ENCODE assay signal across 1 cellular context in the genomic region with DNA sequence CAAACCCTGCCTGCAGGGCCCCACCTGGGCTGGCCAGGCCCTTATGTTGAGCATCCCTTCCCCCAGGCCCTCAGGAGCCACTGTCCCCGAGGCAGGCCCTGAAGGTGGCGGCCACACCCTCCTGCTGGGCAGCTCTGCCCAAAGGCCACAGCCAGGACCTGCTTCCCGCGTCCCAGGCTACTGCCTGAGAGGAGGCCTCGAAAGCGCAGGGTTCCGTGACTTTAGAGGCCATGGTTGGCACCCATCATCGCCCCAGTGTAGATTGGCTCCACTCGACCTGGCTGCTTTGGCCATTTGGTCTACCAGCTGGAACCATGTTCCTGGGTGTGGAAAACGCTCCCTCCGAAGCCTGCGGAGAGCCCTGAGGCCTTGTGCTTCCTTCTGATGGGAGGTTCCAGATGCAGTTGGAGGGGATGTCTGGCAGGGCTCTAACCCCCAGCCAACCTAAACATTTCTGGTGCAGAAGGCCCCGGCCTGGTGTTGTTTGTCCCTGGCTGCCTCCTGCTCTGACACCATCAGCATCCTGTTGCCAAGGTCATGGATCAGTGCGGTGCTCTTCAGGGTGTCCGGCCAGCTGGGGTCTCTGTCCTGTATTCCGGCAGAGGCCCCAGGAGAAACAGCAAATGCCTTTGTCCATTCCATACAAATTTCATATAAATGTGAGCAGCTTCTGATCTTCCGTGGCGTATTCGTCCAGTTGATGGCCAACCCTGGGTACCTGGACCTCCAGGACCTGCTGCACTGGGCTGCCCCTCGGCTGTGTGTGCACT.
A peak's percentile ranks its signal among the peaks of the same experiment; 100 is the strongest.
TF ChIP-seq lines count a peak whose summit lies in the region.

No MANE protein-coding gene starts in this region.

TF ChIP-seq in HepG2, 621 proteins besides CTCF, POLR2A, EP300 and RAD21 (continued from another document):
- TF ChIP-seq SCMH1 (CRISPR knock-in tag; IDR thresholded peaks at IDR 0.05; ENCODE audit: borderline replicate concordance) (no peak), ZNF292 (CRISPR knock-in tag; IDR thresholded peaks at IDR 0.05; ENCODE audit: borderline replicate concordance, low read depth) (no peak), SP4 (CRISPR knock-in tag; IDR thresholded peaks at IDR 0.05) (no peak), SMYD3 (CRISPR knock-in tag; IDR thresholded peaks at IDR 0.05) (no peak), ZNF382 (CRISPR knock-in tag; IDR thresholded peaks at IDR 0.05; ENCODE audit: borderline replicate concordance) (no peak), KLF9 (CRISPR knock-in tag; IDR thresholded peaks at IDR 0.05; ENCODE audit: low read depth) (no peak), SAP130 (CRISPR knock-in tag; IDR thresholded peaks at IDR 0.05; ENCODE audit: low read depth) (0 out of 2 replicates have a peak, but pooled peaks have one; percentile 18), NR2F1 (CRISPR knock-in tag; IDR thresholded peaks at IDR 0.05) (no peak), TBX3 (IDR thresholded peaks at IDR 0.05; ENCODE audit: borderline replicate concordance) (no peak), CCDC6 (CRISPR knock-in tag; IDR thresholded peaks at IDR 0.05) (no peak), ZNF17 (CRISPR knock-in tag; IDR thresholded peaks at IDR 0.05) (no peak), ZNF468 (CRISPR knock-in tag; IDR thresholded peaks at IDR 0.05) (no peak), NCOA1 (CRISPR knock-in tag; IDR thresholded peaks at IDR 0.05) (no peak), MIER3 (CRISPR knock-in tag; IDR thresholded peaks at IDR 0.05; ENCODE audit: borderline replicate concordance) (0 out of 2 replicates have a peak, but pooled peaks have one; percentile 40), ZNF563 (CRISPR knock-in tag; IDR thresholded peaks at IDR 0.05) (0 out of 2 replicates have a peak, but pooled peaks have one; percentile 34), NR1H2 (CRISPR knock-in tag; IDR thresholded peaks at IDR 0.05; ENCODE audit: borderline replicate concordance, low read depth) (no peak), TOPORS (CRISPR knock-in tag; IDR thresholded peaks at IDR 0.05) (no peak), ZNF383 (CRISPR knock-in tag; IDR thresholded peaks at IDR 0.05; ENCODE audit: borderline replicate concordance) (no peak), CHD2 (IDR thresholded peaks at IDR 0.05; ENCODE audit: low read depth, low read length) (no peak), AKAP8 (CRISPR knock-in tag; IDR thresholded peaks at IDR 0.05) (peak; percentile 29; the same call in 1 of the 2 replicates), ZNF441 (CRISPR knock-in tag; IDR thresholded peaks at IDR 0.05; ENCODE audit: borderline replicate concordance) (no peak), HNF4G (IDR thresholded peaks at IDR 0.05; ENCODE audit: borderline replicate concordance, low read depth, low read length) (no peak), HNF4G (CRISPR knock-in tag; IDR thresholded peaks at IDR 0.05; ENCODE audit: borderline replicate concordance, low read depth) (no peak), RBM22 (optimal IDR thresholded peaks at IDR 0.05; ENCODE audit: low read length) (no peak), FOXA1 (IDR thresholded peaks at IDR 0.05) (no peak), FOXA1 (CRISPR knock-in tag; IDR thresholded peaks at IDR 0.05) (no peak), ZBTB1 (CRISPR knock-in tag; IDR thresholded peaks at IDR 0.05; ENCODE audit: borderline replicate concordance) (no peak), RFXAP (CRISPR knock-in tag; IDR thresholded peaks at IDR 0.05; ENCODE audit: borderline replicate concordance) (no peak), THAP11 (CRISPR knock-in tag; IDR thresholded peaks at IDR 0.05) (no peak), ZFY (CRISPR knock-in tag; IDR thresholded peaks at IDR 0.05) (peak; percentile 46; the same call in 1 of the 2 replicates)
- TF ChIP-seq, protein P1, sequence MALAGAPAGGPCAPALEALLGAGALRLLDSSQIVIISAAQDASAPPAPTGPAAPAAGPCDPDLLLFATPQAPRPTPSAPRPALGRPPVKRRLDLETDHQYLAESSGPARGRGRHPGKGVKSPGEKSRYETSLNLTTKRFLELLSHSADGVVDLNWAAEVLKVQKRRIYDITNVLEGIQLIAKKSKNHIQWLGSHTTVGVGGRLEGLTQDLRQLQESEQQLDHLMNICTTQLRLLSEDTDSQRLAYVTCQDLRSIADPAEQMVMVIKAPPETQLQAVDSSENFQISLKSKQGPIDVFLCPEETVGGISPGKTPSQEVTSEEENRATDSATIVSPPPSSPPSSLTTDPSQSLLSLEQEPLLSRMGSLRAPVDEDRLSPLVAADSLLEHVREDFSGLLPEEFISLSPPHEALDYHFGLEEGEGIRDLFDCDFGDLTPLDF (CRISPR knock-in tag; IDR thresholded peaks at IDR 0.05), result no peak
- TF ChIP-seq, protein P2, sequence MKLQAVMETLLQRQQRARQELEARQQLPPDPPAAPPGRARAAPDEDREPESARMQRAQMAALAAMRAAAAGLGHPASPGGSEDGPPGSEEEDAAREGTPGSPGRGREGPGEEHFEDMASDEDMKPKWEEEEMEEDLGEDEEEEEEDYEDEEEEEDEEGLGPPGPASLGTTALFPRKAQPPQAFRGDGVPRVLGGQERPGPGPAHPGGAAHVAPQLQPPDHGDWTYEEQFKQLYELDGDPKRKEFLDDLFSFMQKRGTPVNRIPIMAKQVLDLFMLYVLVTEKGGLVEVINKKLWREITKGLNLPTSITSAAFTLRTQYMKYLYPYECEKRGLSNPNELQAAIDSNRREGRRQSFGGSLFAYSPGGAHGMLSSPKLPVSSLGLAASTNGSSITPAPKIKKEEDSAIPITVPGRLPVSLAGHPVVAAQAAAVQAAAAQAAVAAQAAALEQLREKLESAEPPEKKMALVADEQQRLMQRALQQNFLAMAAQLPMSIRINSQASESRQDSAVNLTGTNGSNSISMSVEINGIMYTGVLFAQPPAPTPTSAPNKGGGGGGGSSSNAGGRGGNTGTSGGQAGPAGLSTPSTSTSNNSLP (IDR thresholded peaks at IDR 0.05; ENCODE audit: low read depth, low read length), result no peak
- TF ChIP-seq, protein P3, sequence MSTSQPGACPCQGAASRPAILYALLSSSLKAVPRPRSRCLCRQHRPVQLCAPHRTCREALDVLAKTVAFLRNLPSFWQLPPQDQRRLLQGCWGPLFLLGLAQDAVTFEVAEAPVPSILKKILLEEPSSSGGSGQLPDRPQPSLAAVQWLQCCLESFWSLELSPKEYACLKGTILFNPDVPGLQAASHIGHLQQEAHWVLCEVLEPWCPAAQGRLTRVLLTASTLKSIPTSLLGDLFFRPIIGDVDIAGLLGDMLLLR (CRISPR knock-in tag; IDR thresholded peaks at IDR 0.05), result no peak
- TF ChIP-seq, protein P4, sequence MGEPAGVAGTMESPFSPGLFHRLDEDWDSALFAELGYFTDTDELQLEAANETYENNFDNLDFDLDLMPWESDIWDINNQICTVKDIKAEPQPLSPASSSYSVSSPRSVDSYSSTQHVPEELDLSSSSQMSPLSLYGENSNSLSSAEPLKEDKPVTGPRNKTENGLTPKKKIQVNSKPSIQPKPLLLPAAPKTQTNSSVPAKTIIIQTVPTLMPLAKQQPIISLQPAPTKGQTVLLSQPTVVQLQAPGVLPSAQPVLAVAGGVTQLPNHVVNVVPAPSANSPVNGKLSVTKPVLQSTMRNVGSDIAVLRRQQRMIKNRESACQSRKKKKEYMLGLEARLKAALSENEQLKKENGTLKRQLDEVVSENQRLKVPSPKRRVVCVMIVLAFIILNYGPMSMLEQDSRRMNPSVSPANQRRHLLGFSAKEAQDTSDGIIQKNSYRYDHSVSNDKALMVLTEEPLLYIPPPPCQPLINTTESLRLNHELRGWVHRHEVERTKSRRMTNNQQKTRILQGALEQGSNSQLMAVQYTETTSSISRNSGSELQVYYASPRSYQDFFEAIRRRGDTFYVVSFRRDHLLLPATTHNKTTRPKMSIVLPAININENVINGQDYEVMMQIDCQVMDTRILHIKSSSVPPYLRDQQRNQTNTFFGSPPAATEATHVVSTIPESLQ (CRISPR knock-in tag; conservative IDR thresholded peaks at IDR 0.05), result no peak
TF ChIP-seq in HepG2: peak in this region for 21.
